9 cellular contexts compared by ENCODE assay signal in genomic region chr15:74845208-74845568, GRCh38. TPM values are rescaled to one million over a fixed set of nuclear protein-coding genes. Genes with fewer than 3 reads are reported as not detected.
DNase-seq lines count a peak whose midpoint lies in the region; ATAC-seq and TF ChIP-seq lines count a peak whose summit lies in the region.
"Had no signal": no experiment of that assay in that cellular context is flagged by ENCODE, and none has a peak within 500 bp of the region (broad histone marks: within the 10 kb centered on the region; RNA-seq: fewer than 3 reads in every experiment).

No MANE protein-coding gene starts in this region.

- H3K4me3 ChIP-seq in Peyer's patch: no peak overlapping the region
- H3K4me3 ChIP-seq in esophagus muscularis mucosa: no peak overlapping the region

- H3K9me3 ChIP-seq in Peyer's patch (no peaks in the 10 kb centered on the region), esophagus muscularis mucosa (no peaks in the 10 kb centered on the region)

- no peak for ATAC-seq in GM21526 (IDR thresholded peaks at IDR 0.05; ENCODE audit: low FRiP score, unreplicated experiment)
- ATAC-seq in GM21381 (IDR thresholded peaks at IDR 0.05; ENCODE audit: unreplicated experiment): no peak

- peak overlapping the region; percentile 60 to 94 (median 88) for H3K4me3 Mint-ChIP-seq in immature natural killer cell

- H3K4me1 ChIP-seq in Peyer's patch: peaks cover 0 to 24% (median 15%) of the 10 kb centered on the region in 4 donors
- H3K4me1 ChIP-seq in esophagus muscularis mucosa: peaks cover 28 to 55% (median 39%) of the 10 kb centered on the region in 4 donors

- peaks cover 7 to 24% (median 8%) of the 10 kb centered on the region in 3 donors for H3K36me3 Mint-ChIP-seq in immature natural killer cell

- H3K27ac Mint-ChIP-seq in immature natural killer cell: peak overlapping the region; percentile 87 to 97 (median 92)

- intact Hi-C loops in esophagus muscularis mucosa (cut with DNase I): no loop called here

- no peaks in the 10 kb centered on the region for H3K9me3 Mint-ChIP-seq in immature natural killer cell

- H3K27ac ChIP-seq in Peyer's patch (peak overlapping the region in 2 of 4 donors; percentile 44 to 92), esophagus muscularis mucosa (replicated peaks in 1 of 4) (peak overlapping the region in 2 of 4 donors; percentile 3 to 88)

- peaks cover 0 to 49% (median 0%) of the 10 kb centered on the region in 3 donors for H3K36me3 ChIP-seq in Peyer's patch
- peaks cover 27 to 71% (median 63%) of the 10 kb centered on the region in 4 donors for H3K36me3 ChIP-seq in esophagus muscularis mucosa

- DNase-seq in Peyer's patch (peak in 2 of 3 donors; percentile 55 to 63), immature natural killer cell (peak; percentile 43 to 57 (median 44)), NCI-H1694 (lab: John Stamatoyannopoulos, UW) (no peak), esophagus muscularis mucosa (ENCODE audit: extremely low spot score) (no peak)
- DNase-seq in activated CD8-positive, alpha-beta memory T cell treated with anti-CD3 and anti-CD28 coated beads, Interleukin-2, amount 50 U/mL, for 48 hours: peak; percentile 77
- peak; percentile 36 for DNase-seq in stimulated activated CD8-positive, alpha-beta memory T cell treated with anti-CD3 and anti-CD28 coated beads, Interleukin-15, amount 100 ng/mL, for 48 hours (ENCODE audit: low read depth in 2 of 2)

- no peak for TF ChIP-seq POLR2A in Peyer's patch (IDR thresholded peaks at IDR 0.05)
- TF ChIP-seq POLR2A in esophagus muscularis mucosa (IDR thresholded peaks at IDR 0.05; ENCODE audit: low read depth): no peak

- H3K27me3 Mint-ChIP-seq in immature natural killer cell (ENCODE audit: low read depth in 3 of 3): peaks cover 0 to 7% (median 5%) of the 10 kb centered on the region in 3 donors

- TF ChIP-seq EP300 in esophagus muscularis mucosa (IDR thresholded peaks at IDR 0.05): no peak

- H3K27me3 ChIP-seq in Peyer's patch (no peaks in the 10 kb centered on the region), esophagus muscularis mucosa (no peaks in the 10 kb centered on the region)

- peaks cover 45 to 54% of the 10 kb centered on the region in 2 donors for H3K4me1 Mint-ChIP-seq in immature natural killer cell

- WGBS in esophagus muscularis mucosa: 49% methylated on average over 3 of the region's 5 CpGs

- TF ChIP-seq CTCF in Peyer's patch (IDR thresholded peaks at IDR 0.05) (no peak), esophagus muscularis mucosa (IDR thresholded peaks at IDR 0.05) (no peak)

RNA-seq across cellular contexts. Expression of gene ULK3, which starts 2.2 kb away (rescaled TPM):
- total RNA-seq in Peyer's patch: 100 to 1,000 TPM; 194 to 508 (median 288) TPM
- 10 to 100 TPM; 26.0 to 48.4 (median 32.0) TPM for polyA plus RNA-seq in immature natural killer cell
- 10 to 100 TPM; 24.5 to 49.2 (median 35.4) TPM for total RNA-seq in esophagus muscularis mucosa

RNA-seq across cellular contexts. Expression of gene CPLX3, which starts 18.8 kb away (rescaled TPM):
- total RNA-seq in Peyer's patch (not detected), esophagus muscularis mucosa (under 1 TPM in 1 of 4 donors, not detected in 3; 0.33 TPM)
- polyA plus RNA-seq in immature natural killer cell: not detected
- total RNA-seq: RPMI7951 had no signal

RNA-seq across cellular contexts. Expression of gene SCAMP2, which starts 28.0 kb away (rescaled TPM):
- total RNA-seq in Peyer's patch (100 to 1,000 TPM in 3 of 4 donors, 10 to 100 TPM in 1; 60.2 to 206 (median 151) TPM), esophagus muscularis mucosa (100 to 1,000 TPM in 2 of 4 donors, 10 to 100 TPM in 2; 57.3 to 125 (median 94.9) TPM)
- 100 to 1,000 TPM; 115 to 181 (median 141) TPM for polyA plus RNA-seq in immature natural killer cell

RNA-seq across cellular contexts. Expression of gene LMAN1L, which starts 32.6 kb away (rescaled TPM):
- total RNA-seq in Peyer's patch (not detected), esophagus muscularis mucosa (under 1 TPM in 1 of 4 donors, not detected in 3; 0.66 TPM)
- polyA plus RNA-seq in immature natural killer cell: not detected
- total RNA-seq: RPMI7951 had no signal

RNA-seq across cellular contexts. Expression of gene MPI, which starts 44.7 kb away (rescaled TPM):
- 100 to 1,000 TPM in 3 of 4 donors, 10 to 100 TPM in 1; 52.0 to 221 (median 174) TPM for total RNA-seq in Peyer's patch
- 10 to 100 TPM; 38.3 to 42.0 (median 40.9) TPM for polyA plus RNA-seq in immature natural killer cell
- 10 to 100 TPM; 37.4 to 50.7 (median 44.0) TPM for total RNA-seq in esophagus muscularis mucosa

Comparison
In these comparisons a context has a peak if more than half of its experiments do, and no peak if none do; other contexts are left out.
1. DNase-seq: peak in Peyer's patch (2 of 3), activated CD8-positive, alpha-beta memory T cell treated with anti-CD3 and anti-CD28 coated beads, Interleukin-2, amount 50 U/mL, for 48 hours (single experiment), immature natural killer cell (3 of 3) and stimulated activated CD8-positive, alpha-beta memory T cell treated with anti-CD3 and anti-CD28 coated beads, Interleukin-15, amount 100 ng/mL, for 48 hours (2 of 2); none in NCI-H1694 (single experiment) and esophagus muscularis mucosa (single experiment).